In the genomic region with DNA sequence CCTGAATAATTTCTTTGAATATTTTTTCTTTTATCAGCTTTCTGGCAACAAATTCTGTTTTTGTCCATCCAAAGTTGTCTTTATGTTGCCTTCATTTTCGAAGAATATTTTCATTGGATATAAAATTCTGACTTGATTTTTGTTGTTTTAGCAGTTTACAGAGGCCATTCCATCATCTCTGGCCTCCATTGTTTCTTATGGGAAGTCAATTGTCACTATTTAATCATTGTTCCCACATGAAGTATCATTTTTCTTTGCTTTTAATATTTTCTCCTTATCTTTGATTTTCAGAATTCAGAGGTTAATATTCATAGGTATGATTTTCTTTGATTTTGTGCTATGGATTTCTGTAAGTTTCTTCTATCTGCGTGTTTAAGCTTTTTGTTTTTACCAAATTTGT, we compare ENCODE assay signal across 35 cellular contexts.
A peak's percentile ranks its signal among the peaks of the same experiment; 100 is the strongest.
DNase-seq lines count a peak whose midpoint lies in the region; ATAC-seq, FAIRE-seq and TF ChIP-seq lines count a peak whose summit lies in the region.
"Had no signal": no experiment of that assay in that cellular context is flagged by ENCODE, and none has a peak within 500 bp of the region (broad histone marks: within the 10 kb centered on the region; RNA-seq: fewer than 3 reads in every experiment).

No MANE protein-coding gene starts in this region.

- POLR2A ChIA-PET in HepG2 (lab: Yijun Ruan, JAX): no interaction called here
- POLR2A ChIA-PET in HEK293 (lab: Yijun Ruan, JAX): no interaction called here
- POLR2A ChIA-PET in WTC11 (lab: Charles Lee): no interaction called here

- H3K27ac Mint-ChIP-seq in WTC11: no peak overlapping the region
- H3K27ac Mint-ChIP-seq in activated naive CD4-positive, alpha-beta T cell treated with anti-CD3 and anti-CD28 coated beads, Interleukin-2, amount 50 U/mL, for 72 hours: no peak overlapping the region
- H3K27ac Mint-ChIP-seq: B cell; CD14-positive monocyte; CD4-positive, alpha-beta memory T cell; CD4-positive, alpha-beta T cell; CD4-positive, CD25-positive, alpha-beta regulatory T cell; CD8-positive, alpha-beta memory T cell; CD8-positive, alpha-beta T cell had no signal

- no peak overlapping the region for H2AFZ ChIP-seq in HepG2 (ENCODE audit: low read length)

- H3K4me3 ChIP-seq in HepG2 (replicated peaks in 1 of 3; ENCODE audit: insufficient read depth in 1 of 3, low read depth in 2 of 3, low read length in 3 of 3) (no peak overlapping the region), right lobe of liver (no peak overlapping the region), HEK293 (ENCODE audit: low read depth, low read length) (no peak overlapping the region)
- H3K4me3 ChIP-seq: A549; BLaER1; BLaER1 treated with 17β-estradiol and CSF1 and Interleukin-3, amounts not matched to agents 10 nM and 100 nM had no signal

- H3K27ac ChIP-seq in HepG2 (ENCODE audit: extremely low read length, insufficient read depth, low read length) (no peak overlapping the region), right lobe of liver (no peak overlapping the region), HEK293 (ENCODE audit: extremely low read depth, low read depth, low read length) (no peak overlapping the region)
- H3K27ac ChIP-seq: 22Rv1; A549; BLaER1; BLaER1 treated with 17β-estradiol and CSF1 and Interleukin-3, amounts not matched to agents 10 nM and 100 nM; C4-2B had no signal

- H3K36me3 ChIP-seq in HepG2 (replicated peaks in 1 of 2; ENCODE audit: control insufficient read depth in 1 of 2, insufficient read depth in 2 of 2, low read length in 2 of 2): no peaks in the 10 kb centered on the region
- no peaks in the 10 kb centered on the region for H3K36me3 ChIP-seq in right lobe of liver
- no peaks in the 10 kb centered on the region for H3K36me3 ChIP-seq in HEK293 (ENCODE audit: control insufficient read depth in 2 of 2, insufficient read depth in 1 of 2, low read length in 2 of 2)
- H3K36me3 ChIP-seq: BE2C; BLaER1; BLaER1 treated with 17β-estradiol and CSF1 and Interleukin-3, amounts not matched to agents 10 nM and 100 nM had no signal

- H3K9me3 Mint-ChIP-seq in WTC11: peaks cover 22% of the 10 kb centered on the region
- H3K9me3 Mint-ChIP-seq in activated naive CD4-positive, alpha-beta T cell treated with anti-CD3 and anti-CD28 coated beads, Interleukin-2, amount 50 U/mL, for 72 hours: peaks cover 0 to 14% of the 10 kb centered on the region in 2 donors

- CTCF ChIA-PET in HepG2 (lab: Yijun Ruan, JAX; ENCODE audit: low intra/inter-chr PET ratio, low total read pairs): no interaction called here
- CTCF ChIA-PET in HEK293 (lab: Yijun Ruan, JAX): interaction anchor here (0.9 kb wide), 1 partner anchor 12 kb away, joined by 4 read pairs; no protein-coding TSS in a partner anchor
- CTCF ChIA-PET in WTC11 (lab: Charles Lee): no interaction called here

- H3K9ac ChIP-seq in HepG2 (ENCODE audit: insufficient read depth, low read depth, low read length): no peak overlapping the region
- H3K9ac ChIP-seq: BLaER1; BLaER1 treated with 17β-estradiol and CSF1 and Interleukin-3, amounts not matched to agents 10 nM and 100 nM had no signal

- peaks cover 9% of the 10 kb centered on the region; the same call in 1 of the 2 replicates for H3K36me3 Mint-ChIP-seq in WTC11
- H3K36me3 Mint-ChIP-seq in activated naive CD4-positive, alpha-beta T cell treated with anti-CD3 and anti-CD28 coated beads, Interleukin-2, amount 50 U/mL, for 72 hours: no peaks in the 10 kb centered on the region
- H3K36me3 Mint-ChIP-seq: CD4-positive, alpha-beta memory T cell; CD4-positive, CD25-positive, alpha-beta regulatory T cell; CD8-positive, alpha-beta memory T cell; CD8-positive, alpha-beta T cell had no signal

- no peak for ATAC-seq in HepG2
- no peak for ATAC-seq in right lobe of liver
- no peak for ATAC-seq in WTC11
- ATAC-seq in GM21528 (IDR thresholded peaks at IDR 0.05; ENCODE audit: low FRiP score, unreplicated experiment): no peak
- ATAC-seq in activated naive CD4-positive, alpha-beta T cell treated with anti-CD3 and anti-CD28 coated beads, Interleukin-2, amount 50 U/mL, for 72 hours: no peak
- ATAC-seq: A549; CD8-positive, alpha-beta T cell had no signal

- BruUV-seq in HepG2 (replicated peaks; lab: Mats Ljungman, UMichigan): no TSS peak

- TF ChIP-seq EP300 in HepG2 (IDR thresholded peaks at IDR 0.05; ENCODE audit: low read depth in 2 of 2, low read length in 2 of 2) (no peak), HepG2 (CRISPR knock-in tag; IDR thresholded peaks at IDR 0.05; ENCODE audit: borderline replicate concordance) (no peak)

- DNase-seq in HepG2 (ENCODE audit: low spot score) (no peak), right lobe of liver (no peak), WTC11 (ENCODE audit: low spot score) (no peak)
- no peak for DNase-seq in activated naive CD4-positive, alpha-beta T cell treated with anti-CD3 and anti-CD28 coated beads, Interleukin-2, amount 50 U/mL, for 72 hours (ENCODE audit: low spot score in 2 of 2)
- DNase-seq: 8988T; ACHN; AML-193; BE2C; C1 segment of cervical spinal cord; Caco-2; Calu3; CD4-positive, alpha-beta memory T cell; CD4-positive, alpha-beta T cell; CD4-positive, CD25-positive, alpha-beta regulatory T cell; CD8-positive, alpha-beta memory T cell; CD8-positive, alpha-beta T cell; COR-L47; DMS 273 treated with DMSO at 0.1 percent for 48 hours; DMS153; DMS53; DMS79; DMS79 treated with DMSO at 0.1 percent for 48 hours; DND-41; EL had no signal

- no peak overlapping the region for H3K4me2 ChIP-seq in HepG2 (ENCODE audit: low read depth, low read length)
- H3K4me2 ChIP-seq: A549; BLaER1; BLaER1 treated with 17β-estradiol and CSF1 and Interleukin-3, amounts not matched to agents 10 nM and 100 nM had no signal

- no peaks in the 10 kb centered on the region for H3K79me2 ChIP-seq in HepG2 (ENCODE audit: insufficient read depth, low read length)

- H3K4me3 Mint-ChIP-seq in WTC11: no peak overlapping the region
- H3K4me3 Mint-ChIP-seq: B cell; CD14-positive monocyte; CD4-positive, alpha-beta memory T cell; CD4-positive, alpha-beta T cell; CD4-positive, CD25-positive, alpha-beta regulatory T cell; CD8-positive, alpha-beta memory T cell; CD8-positive, alpha-beta T cell had no signal

- H4K20me1 ChIP-seq in HepG2 (ENCODE audit: insufficient read depth, low read length): no peaks in the 10 kb centered on the region
- H4K20me1 ChIP-seq: BLaER1; BLaER1 treated with 17β-estradiol and CSF1 and Interleukin-3, amounts not matched to agents 10 nM and 100 nM had no signal

- H3K9me3 ChIP-seq in HepG2 (ENCODE audit: low read length) (no peaks in the 10 kb centered on the region), right lobe of liver (no peaks in the 10 kb centered on the region), HEK293 (ENCODE audit: control insufficient read depth, insufficient read depth, low read depth, low read length) (no peaks in the 10 kb centered on the region)
- H3K9me3 ChIP-seq: BE2C had no signal

- H3K4me1 Mint-ChIP-seq in WTC11: peaks cover 4% of the 10 kb centered on the region
- H3K4me1 Mint-ChIP-seq: B cell; CD4-positive, alpha-beta memory T cell; CD4-positive, CD25-positive, alpha-beta regulatory T cell; CD8-positive, alpha-beta memory T cell had no signal

- intact Hi-C loops in HepG2 (cut with micrococcal nuclease; ENCODE audit: unreplicated experiment) (no loop called here), right lobe of liver (cut with DNase I) (no loop called here)

- WGBS in HepG2 (ENCODE audit: low lambda C conversion rate): 85% methylated on average over 2 of the region's 2 CpGs
- WGBS in right lobe of liver (ENCODE audit: insufficient coverage, low coverage, low lambda C conversion rate, missing lambda C conversion rate): 89% methylated on average over 2 of the region's 2 CpGs

- TF ChIP-seq POLR2A in HepG2 (IDR thresholded peaks at IDR 0.05; ENCODE audit: insufficient read depth in 1 of 2, low read depth in 2 of 2, low read length in 2 of 2) (no peak), right lobe of liver (IDR thresholded peaks at IDR 0.05) (no peak)

- in situ Hi-C loops in HepG2 (cut with HindIII; ENCODE audit: extremely low pct_ligation_motif_present, low pct_unique_long_range_greater_than_20kb): no loop called here

- H3K27me3 ChIP-seq in HepG2 (ENCODE audit: control insufficient read depth in 1 of 2, insufficient read depth in 2 of 2, low read length in 2 of 2) (no peaks in the 10 kb centered on the region), right lobe of liver (no peaks in the 10 kb centered on the region)
- H3K27me3 ChIP-seq: BE2C; BLaER1; BLaER1 treated with 17β-estradiol and CSF1 and Interleukin-3, amounts not matched to agents 10 nM and 100 nM had no signal

- no peak for TF ChIP-seq CTCF in HepG2 (CRISPR knock-in tag; IDR thresholded peaks at IDR 0.05)
- TF ChIP-seq CTCF in right lobe of liver (IDR thresholded peaks at IDR 0.05): no peak
- no peak for TF ChIP-seq CTCF in HEK293 (tag by site-specific recombination; IDR thresholded peaks at IDR 0.05)
- no peak for TF ChIP-seq CTCF in WTC11 (IDR thresholded peaks at IDR 0.05)

- H3K27me3 Mint-ChIP-seq in WTC11 (ENCODE audit: low read depth): no peaks in the 10 kb centered on the region
- H3K27me3 Mint-ChIP-seq: B cell; CD4-positive, alpha-beta memory T cell; CD4-positive, alpha-beta T cell; CD4-positive, CD25-positive, alpha-beta regulatory T cell had no signal

- TF ChIP-seq RAD21 in HepG2 (CRISPR knock-in tag; IDR thresholded peaks at IDR 0.05): no peak

- FAIRE-seq in HepG2 (lab: Jason Lieb, UNC): no peak
- FAIRE-seq: A204.1, A549, D721Med had no signal

- peaks cover 9% of the 10 kb centered on the region for H3K4me1 ChIP-seq in HepG2 (ENCODE audit: insufficient read depth, low read length)
- H3K4me1 ChIP-seq in right lobe of liver: no peaks in the 10 kb centered on the region
- H3K4me1 ChIP-seq in HEK293 (ENCODE audit: control insufficient read depth, insufficient read depth, low read length): peaks cover 5% of the 10 kb centered on the region; the same call in 1 of the 2 replicates
- H3K4me1 ChIP-seq: A549, BE2C, BLaER1, Caco-2 had no signal

TF ChIP-seq in HepG2, 621 proteins besides CTCF, POLR2A, EP300 and RAD21:
- TF ChIP-seq GATAD1 (CRISPR knock-in tag; IDR thresholded peaks at IDR 0.05) (no peak), ZNF10 (CRISPR knock-in tag; IDR thresholded peaks at IDR 0.05; ENCODE audit: borderline replicate concordance, low read depth) (no peak), ZNF317 (CRISPR knock-in tag; IDR thresholded peaks at IDR 0.05) (peak; percentile 96)
TF ChIP-seq in HepG2: peak in this region for 1.

TF ChIP-seq in HEK293, 187 proteins besides CTCF, POLR2A, EP300 and RAD21 (continues in another document):
- TF ChIP-seq TRIM28 (IDR thresholded peaks at IDR 0.05; ENCODE audit: borderline replicate concordance, low read length) (0 out of 2 replicates have a peak, but pooled peaks have one; percentile 37), ZNF404 (tag by site-specific recombination; IDR thresholded peaks at IDR 0.05) (no peak), ZNF202 (tag by site-specific recombination; IDR thresholded peaks at IDR 0.05; ENCODE audit: borderline replicate concordance) (no peak), ZNF341 (tag by site-specific recombination; IDR thresholded peaks at IDR 0.05; ENCODE audit: low read depth) (no peak)

TF ChIP-seq in WTC11, 78 proteins besides CTCF, POLR2A, EP300 and RAD21:
- TF ChIP-seq ZNF317 (CRISPR knock-in tag; IDR thresholded peaks at IDR 0.05; ENCODE audit: borderline replicate concordance, low read depth) (peak; percentile 79; the same call in 1 of the 2 replicates), JAZF1 (CRISPR knock-in tag; IDR thresholded peaks at IDR 0.05) (no peak)
